Comparison of ENCODE assay signal across 11 cellular contexts in the genomic region with DNA sequence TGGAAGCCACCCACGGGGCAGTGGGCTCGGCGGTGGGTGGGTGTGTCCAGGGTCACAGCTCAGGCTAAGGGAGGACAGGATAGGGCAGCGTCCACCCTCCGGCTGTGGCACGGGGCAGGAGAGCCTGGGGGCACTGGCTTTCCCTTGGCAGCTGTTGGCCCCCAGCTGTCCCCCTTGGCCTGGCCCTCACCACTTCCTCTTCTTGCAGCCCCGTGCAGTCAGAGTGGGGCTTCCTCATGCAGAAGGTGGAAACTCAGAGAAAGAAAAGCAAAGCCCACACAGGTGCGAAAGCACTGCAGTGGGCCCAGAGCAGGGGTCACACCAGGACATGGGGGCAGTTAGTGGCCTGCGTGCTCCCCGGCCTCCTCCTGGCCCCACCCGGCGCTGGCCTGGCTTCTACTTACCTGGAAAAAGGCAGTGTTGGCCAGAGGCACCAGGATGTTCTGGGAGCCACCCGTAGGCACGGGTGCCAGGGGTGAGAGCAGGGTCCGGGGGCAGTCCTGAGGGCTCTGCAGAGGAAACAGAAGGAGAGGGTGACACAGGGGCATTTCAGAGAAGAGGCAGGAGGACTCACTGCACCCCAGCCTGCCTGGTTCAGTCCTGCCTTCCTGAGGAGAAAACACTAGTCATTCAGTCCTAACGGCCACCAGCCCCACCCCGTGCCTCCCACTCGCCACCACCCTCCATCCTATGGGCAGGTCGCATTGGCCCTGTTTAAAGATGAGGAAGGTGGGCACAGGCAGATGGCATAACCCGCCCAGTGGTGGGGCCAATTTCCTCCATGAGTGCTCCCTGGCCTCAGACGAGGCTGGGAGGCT. TPM values are rescaled to one million over a fixed set of nuclear protein-coding genes. Genes with fewer than 3 reads are reported as not detected.
DNase-seq lines count a peak whose midpoint lies in the region; ATAC-seq, FAIRE-seq and TF ChIP-seq lines count a peak whose summit lies in the region.
"Had no signal": no experiment of that assay in that cellular context is flagged by ENCODE, and none has a peak within 500 bp of the region (broad histone marks: within the 10 kb centered on the region; RNA-seq: fewer than 3 reads in every experiment).

No MANE protein-coding gene starts in this region.

- H4K20me1 ChIP-seq in GM12878 (ENCODE audit: control insufficient read depth, insufficient read depth), result no peaks in the 10 kb centered on the region

- peak; percentile 84 for ATAC-seq in GM12878
- ATAC-seq in stimulated activated naive CD8-positive, alpha-beta T cell treated with anti-CD3 and anti-CD28 coated beads, Interleukin-15, Interleukin-2, amounts not matched to agents 100 U/mL and 50 U/mL, for 24 hours, result peak; percentile 21

- no peak for TF ChIP-seq POLR2A in GM12878 (IDR thresholded peaks at IDR 0.05; ENCODE audit: low read depth, low read length)

- TF ChIP-seq RAD21 in GM12878 (IDR thresholded peaks at IDR 0.05; ENCODE audit: insufficient read depth, low read depth, low read length), result no peak

- TF ChIP-seq EP300 in GM12878 (IDR thresholded peaks at IDR 0.05; ENCODE audit: borderline replicate concordance in 1 of 2, control insufficient read depth in 1 of 2, low read depth in 2 of 2, low read length in 2 of 2), result peak in 1 of 2 experiments; percentile 50; a peak in 1 of 4 replicates

- SMC1A ChIA-PET in GM12878 (lab: Charles Lee; ENCODE audit: uncharacterized antibody, unreplicated experiment), result interaction anchor here (0.6 kb wide), 1 partner anchor 25 kb away, joined by 3 read pairs; no protein-coding TSS in a partner anchor

- RAD21 ChIA-PET in GM12878 (lab: Charles Lee; ENCODE audit: unreplicated experiment), result interaction anchor here (0.6 to 1.3 kb wide), 2 partner anchors 53 to 88 kb away, joined by 3 to 4 read pairs; no protein-coding TSS in a partner anchor

- in situ Hi-C loops in GM12878 (cut with MboI), result no loop called here

- no peaks in the 10 kb centered on the region for H3K9me3 ChIP-seq in GM12878 (replicated peaks; ENCODE audit: control insufficient read depth, insufficient read depth, low read length)

- CTCF ChIA-PET in GM12878 (lab: Yijun Ruan, JAX), result interaction anchor here (1.3 to 2.0 kb wide), 2 partner anchors 15 to 88 kb away, joined by 4 to 8 read pairs; no protein-coding TSS in a partner anchor

- peak overlapping the region; percentile 44 for H3K4me2 ChIP-seq in GM12878 (ENCODE audit: control insufficient read depth, insufficient read depth)

- DNase-seq in NCI-H2171 treated with DMSO at 0.1 percent for 48 hours (lab: John Stamatoyannopoulos, UW) (peak; percentile 30), NCI-H2171 (lab: John Stamatoyannopoulos, UW) (no peak), HL-60 (ENCODE audit: low read depth in 1 of 2, low spot score in 1 of 2) (peak; percentile 80 to 92), GM12878 (ENCODE audit: low read depth, low spot score) (no peak), HPDE6-E6E7 (ENCODE audit: extremely low spot score) (no peak), NCI-H510A treated with DMSO at 0.1 percent for 48 hours (lab: John Stamatoyannopoulos, UW) (no peak)
- DNase-seq in stimulated activated naive CD8-positive, alpha-beta T cell treated with anti-CD3 and anti-CD28 coated beads, Interleukin-15, Interleukin-2, amounts not matched to agents 100 U/mL and 50 U/mL, for 24 hours, result peak; percentile 27
- DNase-seq in activated CD4-positive, alpha-beta T cell treated with anti-CD3 and anti-CD28 coated beads, Interleukin-2, amount 50 U/mL, for 1 hour, result no peak

- FAIRE-seq in GM12878 (lab: Jason Lieb, UNC), result no peak
- FAIRE-seq: A204.1, colon had no signal

- no peak overlapping the region; the same call in 1 of the 2 replicates for H2AFZ ChIP-seq in GM12878 (ENCODE audit: control insufficient read depth, low read depth, low read length)

- H3K4me1 ChIP-seq in GM12878 (ENCODE audit: control insufficient read depth, insufficient read depth, low read length), result peaks cover 22% of the 10 kb centered on the region

- H3K36me3 ChIP-seq in GM12878 (ENCODE audit: control insufficient read depth in 2 of 2, insufficient read depth in 2 of 2, low read length in 1 of 2), result no peaks in the 10 kb centered on the region

- no peaks in the 10 kb centered on the region for H3K79me2 ChIP-seq in GM12878 (ENCODE audit: control insufficient read depth, insufficient read depth, low read length)

- BruUV-seq in GM12878 (replicated peaks; lab: Mats Ljungman, UMichigan), result no TSS peak

- H3K9ac ChIP-seq in GM12878 (ENCODE audit: control insufficient read depth, insufficient read depth, low read length), result no peak overlapping the region

- intact Hi-C loops in GM12878 (cut with micrococcal nuclease; ENCODE audit: unreplicated experiment), result no loop called here

- H3K27me3 ChIP-seq in HL-60 (ENCODE audit: insufficient read depth, poor library complexity, severe bottlenecking) (no peaks in the 10 kb centered on the region), GM12878 (replicated peaks in 1 of 2; ENCODE audit: control insufficient read depth in 2 of 2, insufficient read depth in 2 of 2, low read length in 1 of 2) (no peaks in the 10 kb centered on the region)

- POLR2A ChIA-PET in GM12878 (lab: Charles Lee), result interaction anchor here (0.5 to 1.1 kb wide), 3 partner anchors 43 to 300 kb away, joined by 3 to 5 read pairs (median 3); no protein-coding TSS in a partner anchor

- H3K4me3 ChIP-seq in HL-60 (replicated peaks; ENCODE audit: insufficient read depth, low read length) (peak overlapping the region; percentile 11), GM12878 (no peak overlapping the region)

- 29% methylated on average over 20 of the region's 21 CpGs for WGBS in GM12878 (ENCODE audit: insufficient coverage, insufficient replicate concordance, low lambda C conversion rate, missing lambda C conversion rate)

- TF ChIP-seq CTCF in HL-60 (IDR thresholded peaks at IDR 0.05; ENCODE audit: insufficient read depth, low read length) (no peak), GM12878 (IDR thresholded peaks at IDR 0.05 in 2 of 3, conservative IDR thresholded peaks at IDR 0.05 in 1 of 3; ENCODE audit: control insufficient read depth in 2 of 3, extremely low read depth in 1 of 3, insufficient read depth in 1 of 3, low read depth in 3 of 3, low read length in 3 of 3) (no peak)

- H3K27ac ChIP-seq in HL-60 (replicated peaks), result peak overlapping the region; percentile 95
- H3K27ac ChIP-seq in GM12878 (ENCODE audit: control insufficient read depth, insufficient read depth), result no peak overlapping the region

TF ChIP-seq in GM12878, 131 proteins besides CTCF, POLR2A, EP300 and RAD21 (continues in another document):
- TF ChIP-seq MTA3 (IDR thresholded peaks at IDR 0.05; ENCODE audit: borderline replicate concordance, low read length) (no peak), NRF1 (conservative IDR thresholded peaks at IDR 0.05; ENCODE audit: low read depth, low read length) (no peak)

RNA-seq across cellular contexts. Expression of a gene that starts 28.3 kb away (rescaled TPM):
- total RNA-seq in GM12878 (2013; cell fraction: nucleolus; rRNA removed), result 1.1 and 1.7 TPM in 2 replicates
- total RNA-seq in GM12878 (2014; rRNA removed) (0.16 TPM in 1 of 2 replicates, not detected in the other), GM12878 (2014; rRNA removed; fragmentation: Illumina TruSeq; extraction: Trizol) (not detected in 2 replicates), GM12878 (2021) (0.66 and 2.3 TPM in 2 replicates)
- polyA plus RNA-seq in GM12878 (2011; ENCODE audit: low read depth), result 0.49 TPM
- polyA plus RNA-seq in GM12878 (2011; rRNA removed) (0.01 TPM in 1 of 2 replicates, not detected in the other), GM12878 (2014; fragmentation: Illumina TruSeq; extraction: Trizol) (not detected in 2 replicates), GM12878 (2014; fragmentation: Nextera tagmentation; extraction: Ambion mirVana) (not detected), GM12878 (2014; rRNA removed) (0.08 and 0.72 TPM in 2 replicates), GM12878 (2016; fragmentation: Nextera tagmentation; extraction: Ambion mirVana) (not detected)
- 0.04 TPM in 1 of 2 replicates, not detected in the other for polyA plus RNA-seq in GM12878 (2011; cell fraction: cytosol; rRNA removed)
- polyA plus RNA-seq in GM12878 (2011; cell fraction: nucleus; rRNA removed), result 0.45 and 0.51 TPM in 2 replicates
- 0.29 and 0.51 TPM in 2 replicates for polyA plus RNA-seq in GM12878 (2012)
- polyA minus RNA-seq in GM12878 (2011; rRNA and poly(A)+ RNA removed), result 0.44 and 0.46 TPM in 2 replicates
- polyA minus RNA-seq in GM12878 (2011; cell fraction: cytosol; rRNA and poly(A)+ RNA removed), result not detected in 2 replicates
- not detected in 2 replicates for polyA minus RNA-seq in GM12878 (2011; cell fraction: nucleus; rRNA and poly(A)+ RNA removed)

RNA-seq across cellular contexts. Expression of a gene that starts 35.2 kb away (rescaled TPM):
- total RNA-seq in GM12878 (2013; cell fraction: nucleolus; rRNA removed), result not detected in 2 replicates
- total RNA-seq in GM12878 (2014; rRNA removed) (not detected in 2 replicates), GM12878 (2014; rRNA removed; fragmentation: Illumina TruSeq; extraction: Trizol) (not detected in 2 replicates), GM12878 (2021) (not detected in 2 replicates)
- not detected for polyA plus RNA-seq in GM12878 (2011; ENCODE audit: low read depth)
- polyA plus RNA-seq in GM12878 (2011; rRNA removed) (not detected in 2 replicates), GM12878 (2014; fragmentation: Illumina TruSeq; extraction: Trizol) (not detected in 2 replicates), GM12878 (2014; fragmentation: Nextera tagmentation; extraction: Ambion mirVana) (not detected), GM12878 (2014; rRNA removed) (not detected in 2 replicates), GM12878 (2016; fragmentation: Nextera tagmentation; extraction: Ambion mirVana) (not detected)
- not detected in 2 replicates for polyA plus RNA-seq in GM12878 (2011; cell fraction: cytosol; rRNA removed)
- not detected in 2 replicates for polyA plus RNA-seq in GM12878 (2011; cell fraction: nucleus; rRNA removed)
- polyA plus RNA-seq in GM12878 (2012), result not detected in 2 replicates
- not detected in 2 replicates for polyA minus RNA-seq in GM12878 (2011; rRNA and poly(A)+ RNA removed)
- polyA minus RNA-seq in GM12878 (2011; cell fraction: cytosol; rRNA and poly(A)+ RNA removed), result not detected in 2 replicates
- polyA minus RNA-seq in GM12878 (2011; cell fraction: nucleus; rRNA and poly(A)+ RNA removed), result not detected in 2 replicates
- total RNA-seq: LHCN-M2 had no signal

RNA-seq across cellular contexts. Expression of a gene that starts 49.7 kb away (rescaled TPM):
- total RNA-seq in GM12878 (2013; cell fraction: nucleolus; rRNA removed), result not detected in 2 replicates
- total RNA-seq in GM12878 (2014; rRNA removed) (not detected in 2 replicates), GM12878 (2014; rRNA removed; fragmentation: Illumina TruSeq; extraction: Trizol) (not detected in 2 replicates), GM12878 (2021) (not detected in 2 replicates)
- not detected for polyA plus RNA-seq in GM12878 (2011; ENCODE audit: low read depth)
- polyA plus RNA-seq in GM12878 (2011; rRNA removed) (not detected in 2 replicates), GM12878 (2014; fragmentation: Illumina TruSeq; extraction: Trizol) (not detected in 2 replicates), GM12878 (2014; fragmentation: Nextera tagmentation; extraction: Ambion mirVana) (not detected), GM12878 (2014; rRNA removed) (not detected in 2 replicates), GM12878 (2016; fragmentation: Nextera tagmentation; extraction: Ambion mirVana) (not detected)
- not detected in 2 replicates for polyA plus RNA-seq in GM12878 (2011; cell fraction: cytosol; rRNA removed)
- polyA plus RNA-seq in GM12878 (2011; cell fraction: nucleus; rRNA removed), result not detected in 2 replicates
- polyA plus RNA-seq in GM12878 (2012), result not detected in 2 replicates
- not detected in 2 replicates for polyA minus RNA-seq in GM12878 (2011; rRNA and poly(A)+ RNA removed)
- polyA minus RNA-seq in GM12878 (2011; cell fraction: cytosol; rRNA and poly(A)+ RNA removed), result not detected in 2 replicates
- not detected in 2 replicates for polyA minus RNA-seq in GM12878 (2011; cell fraction: nucleus; rRNA and poly(A)+ RNA removed)
- total RNA-seq: LHCN-M2 had no signal

Comparison
In these comparisons a context has a peak if more than half of its experiments do, and no peak if none do; other contexts are left out.
1. DNase-seq: peak in NCI-H2171 treated with DMSO at 0.1 percent for 48 hours (single experiment), HL-60 (2 of 2) and stimulated activated naive CD8-positive, alpha-beta T cell treated with anti-CD3 and anti-CD28 coated beads, Interleukin-15, Interleukin-2, amounts not matched to agents 100 U/mL and 50 U/mL, for 24 hours (single experiment); none in NCI-H2171 (single experiment), GM12878 (single experiment), HPDE6-E6E7 (single experiment), NCI-H510A treated with DMSO at 0.1 percent for 48 hours (single experiment) and activated CD4-positive, alpha-beta T cell treated with anti-CD3 and anti-CD28 coated beads, Interleukin-2, amount 50 U/mL, for 1 hour (single experiment).